8 cellular contexts compared by ENCODE assay signal in the genomic region with DNA sequence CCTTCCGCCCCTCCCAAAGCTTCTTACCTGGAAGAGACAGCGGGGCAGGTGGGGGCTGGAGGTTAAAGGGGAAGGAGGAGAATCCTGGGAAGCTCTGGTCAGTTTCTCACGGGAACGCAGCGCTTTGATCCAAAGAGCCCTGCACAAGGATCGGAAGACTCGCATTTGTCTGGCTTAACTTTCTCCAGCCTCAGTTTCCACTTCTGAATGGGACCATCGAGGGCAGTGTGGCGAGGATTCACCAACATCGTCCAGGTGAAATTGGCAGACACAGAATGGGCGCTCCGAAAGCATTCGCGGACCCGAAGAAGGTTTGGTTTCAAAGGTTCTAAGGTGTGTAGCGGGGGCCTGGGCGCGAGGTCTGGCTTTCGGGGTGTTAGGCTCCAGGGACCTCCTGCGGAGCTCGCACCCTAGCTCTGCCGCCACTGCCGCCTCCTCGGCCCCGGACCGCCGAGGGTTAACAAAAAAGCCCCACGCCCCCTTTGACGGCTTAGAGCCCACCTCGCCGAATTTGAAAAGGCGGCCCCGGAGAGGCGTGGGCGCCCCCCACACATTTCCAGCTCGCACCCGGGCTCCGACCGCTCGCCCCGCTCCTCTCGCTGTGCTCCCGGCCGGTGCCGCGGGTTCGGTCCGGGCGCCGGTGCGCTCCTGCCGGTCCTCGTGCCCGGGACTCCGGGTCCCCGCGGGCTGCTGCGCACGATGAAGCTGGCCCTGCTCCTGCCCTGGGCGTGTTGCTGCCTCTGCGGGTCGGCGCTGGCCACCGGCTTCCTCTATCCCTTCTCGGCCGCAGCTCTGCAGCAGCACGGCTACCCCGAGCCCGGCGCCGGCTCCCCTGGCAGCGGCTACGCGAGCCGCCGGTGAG. TPM values are rescaled to one million over a fixed set of nuclear protein-coding genes. Genes with fewer than 3 reads are reported as not detected.
DNase-seq lines count a peak whose midpoint lies in the region; ATAC-seq and TF ChIP-seq lines count a peak whose summit lies in the region.

Gene COL26A1, plus strand, starts transcription at position 542 of the 862 bp plus-strand sequence. Its CDS starts 158 bp downstream, at position 700.

- H3K9ac ChIP-seq in IMR-90 (ENCODE audit: low read depth, low read length) (no peak within 1 kb of the TSS), skeletal muscle satellite cell (ENCODE audit: low read depth, low read length) (no peak within 1 kb of the TSS)

- no peaks in the 10 kb centered on the region for H3K79me1 ChIP-seq in IMR-90 (ENCODE audit: low read depth in 1 of 2, low read length in 2 of 2)

- no peak within 1 kb of the TSS for H2AK5ac ChIP-seq in IMR-90 (ENCODE audit: low read depth, low read length)

- H3K4me3 ChIP-seq in BE2C (ENCODE audit: low read depth, low read length) (peak within 1 kb of the TSS; percentile 48), IMR-90 (ENCODE audit: insufficient read depth, low read depth, low read length) (peak within 1 kb of the TSS; percentile 33), astrocyte of the spinal cord (ENCODE audit: low read depth, low read length) (peak within 1 kb of the TSS; percentile 18), iPS-18c (ENCODE audit: insufficient read depth, low read depth, low read length) (peak within 1 kb of the TSS; percentile 74), skeletal muscle satellite cell (ENCODE audit: low read length) (peak within 1 kb of the TSS; percentile 58)

- H3K36me3 ChIP-seq in BE2C (no peaks in the 10 kb centered on the region), IMR-90 (ENCODE audit: control insufficient read depth, insufficient read depth, low read length) (no peaks in the 10 kb centered on the region), skeletal muscle satellite cell (ENCODE audit: insufficient read depth, low read length) (no peaks in the 10 kb centered on the region)

- no peak within 1 kb of the TSS for H2BK5ac ChIP-seq in IMR-90 (ENCODE audit: low read depth, low read length, poor library complexity, severe bottlenecking)

- H3K23ac ChIP-seq in IMR-90 (ENCODE audit: low read depth, low read length) = no peak within 1 kb of the TSS

- H4K91ac ChIP-seq in IMR-90 (ENCODE audit: insufficient read depth, low read depth, low read length) = no peak within 1 kb of the TSS

- no peaks in the 10 kb centered on the region for H4K20me1 ChIP-seq in IMR-90 (ENCODE audit: insufficient read depth, low read length)

- H3K14ac ChIP-seq in IMR-90 (replicated peaks; ENCODE audit: low read depth, low read length) = no peak within 1 kb of the TSS

- H3K4me1 ChIP-seq in BE2C (no peaks in the 10 kb centered on the region), IMR-90 (ENCODE audit: control insufficient read depth, insufficient read depth, low read length) (no peaks in the 10 kb centered on the region), skeletal muscle satellite cell (ENCODE audit: control insufficient read depth, insufficient read depth, low read length) (peaks cover 4% of the 10 kb centered on the region)

- no peak within 1 kb of the TSS for H2BK20ac ChIP-seq in IMR-90 (ENCODE audit: low read depth, low read length)

- peak; percentile 45 for DNase-seq in BE2C
- DNase-seq in IMR-90 = no peak
- no peak for DNase-seq in astrocyte of the spinal cord (ENCODE audit: low read depth, low spot score)
- no peak for DNase-seq in activated CD4-positive, CD25-positive, alpha-beta regulatory T cell treated with anti-CD3 and anti-CD28 coated beads, Interleukin-2, amount 50 U/mL, for 72 hours

- no peak within 1 kb of the TSS; the same call in 1 of the 2 replicates for H3K4ac ChIP-seq in IMR-90 (ENCODE audit: low read depth, low read length)

- no TSS peak for BruUV-seq in IMR-90 (replicated peaks; lab: Mats Ljungman, UMichigan)

- 9% methylated on average over 27 of the region's 76 CpGs; no CpG with 5 or more reads in 1 of the 2 experiments for WGBS in IMR-90 (ENCODE audit: extremely low coverage in 2 of 2, insufficient read length in 1 of 2), 2 experiments

- no peak for TF ChIP-seq CTCF in BE2C (IDR thresholded peaks at IDR 0.05; ENCODE audit: low read depth, low read length)
- TF ChIP-seq CTCF in IMR-90 (conservative IDR thresholded peaks at IDR 0.05; ENCODE audit: low read depth, low read length) = no peak
- TF ChIP-seq CTCF in astrocyte of the spinal cord (IDR thresholded peaks at IDR 0.05; ENCODE audit: low read depth, low read length) = no peak

- H3K27me3 ChIP-seq in BE2C (peaks cover 18% of the 10 kb centered on the region), IMR-90 (ENCODE audit: control insufficient read depth, insufficient read depth, low read length) (peaks cover 36% of the 10 kb centered on the region), skeletal muscle satellite cell (ENCODE audit: control insufficient read depth, insufficient read depth, low read length) (peaks cover 22% of the 10 kb centered on the region)

- dilution Hi-C loops in IMR-90 (cut with HindIII; ENCODE audit: low sequenced_read_pairs, unreplicated experiment) = no loop called here

- no peak for TF ChIP-seq POLR2A in IMR-90 (IDR thresholded peaks at IDR 0.05; ENCODE audit: low read depth, low read length)

- TF ChIP-seq RAD21 in IMR-90 (IDR thresholded peaks at IDR 0.05; ENCODE audit: low read length) = no peak

- ATAC-seq in IMR-90 (ENCODE audit: low read depth) (peak; percentile 80), GM21526 (IDR thresholded peaks at IDR 0.05; ENCODE audit: low FRiP score, unreplicated experiment) (no peak), HG02571 (IDR thresholded peaks at IDR 0.05; ENCODE audit: unreplicated experiment) (no peak)

- intact Hi-C loops in IMR-90 (cut with micrococcal nuclease) = loop anchor here (5.0 kb wide), 2 partner anchors 145 to 175 kb away; no protein-coding TSS in a partner anchor

- H2AK9ac ChIP-seq in IMR-90 (replicated peaks; ENCODE audit: low read depth, low read length, poor library complexity) = no peak within 1 kb of the TSS

- POLR2A ChIA-PET in IMR-90 (lab: Charles Lee; ENCODE audit: unreplicated experiment) = no interaction called here

- H2BK15ac ChIP-seq in IMR-90 (ENCODE audit: low read depth, low read length) = no peak within 1 kb of the TSS

- H3K56ac ChIP-seq in IMR-90 (ENCODE audit: extremely low read depth, insufficient read depth, low read length) = no peak within 1 kb of the TSS

- H3K9me3 ChIP-seq in BE2C (no peaks in the 10 kb centered on the region), IMR-90 (ENCODE audit: control insufficient read depth, insufficient read depth, low read length) (peaks cover under 1% of the 10 kb centered on the region; the same call in 1 of the 2 replicates), iPS-18c (ENCODE audit: control insufficient read depth, insufficient read depth, low read length) (no peaks in the 10 kb centered on the region), skeletal muscle satellite cell (replicated peaks; ENCODE audit: low read length) (no peaks in the 10 kb centered on the region)

- no peaks in the 10 kb centered on the region for H3K9me1 ChIP-seq in IMR-90 (ENCODE audit: insufficient read depth, low read length)

- no peak within 1 kb of the TSS for H3K18ac ChIP-seq in IMR-90 (ENCODE audit: low read depth, low read length)

- peak within 1 kb of the TSS; percentile 89 for H2AFZ ChIP-seq in IMR-90 (replicated peaks; ENCODE audit: low read length, poor library complexity)

- H4K8ac ChIP-seq in IMR-90 (ENCODE audit: low read depth in 2 of 2, low read length in 2 of 2) = no peak within 1 kb of the TSS

- CTCF ChIA-PET in IMR-90 (lab: Yijun Ruan, JAX) = no interaction called here

- in situ Hi-C loops in IMR-90 (cut with MboI; ENCODE audit: low sequenced_read_pairs) = loop anchor here (25.0 kb wide), 1 partner anchor 900 kb away; no protein-coding TSS in a partner anchor
- in situ Hi-C loops in astrocyte of the spinal cord (cut with HindIII; ENCODE audit: low sequenced_read_pairs) = no loop called here

- H3K4me2 ChIP-seq in IMR-90 (ENCODE audit: low read depth, low read length) (peak within 1 kb of the TSS; percentile 80), skeletal muscle satellite cell (ENCODE audit: low read length) (peak within 1 kb of the TSS; percentile 78)

- H2BK120ac ChIP-seq in IMR-90 (ENCODE audit: low read depth, low read length) = no peak within 1 kb of the TSS

- H3K27ac ChIP-seq in IMR-90 (ENCODE audit: insufficient read depth, low read length) = no peak within 1 kb of the TSS

- no peak within 1 kb of the TSS for H4K5ac ChIP-seq in IMR-90 (ENCODE audit: low read depth, low read length)

TF ChIP-seq in IMR-90, 13 proteins besides CTCF, POLR2A, EP300 and RAD21 (continues in another document):
- no peak for TF ChIP-seq RCOR1 (IDR thresholded peaks at IDR 0.05; ENCODE audit: insufficient replicate concordance, low read length)
- no peak for TF ChIP-seq MAFK (IDR thresholded peaks at IDR 0.05; ENCODE audit: low read depth, low read length)
- TF ChIP-seq RFX5 (IDR thresholded peaks at IDR 0.05; ENCODE audit: low read depth, low read length) = no peak
- TF ChIP-seq MXI1 (IDR thresholded peaks at IDR 0.05; ENCODE audit: borderline replicate concordance, low read depth, low read length) = no peak
- no peak for TF ChIP-seq SMC3 (IDR thresholded peaks at IDR 0.05; ENCODE audit: low read depth, low read length)
- TF ChIP-seq BHLHE40 (IDR thresholded peaks at IDR 0.05; ENCODE audit: low read depth, low read length) = no peak
- no peak for TF ChIP-seq CEBPB (IDR thresholded peaks at IDR 0.05; ENCODE audit: low read depth, low read length)
- TF ChIP-seq NFE2L2 (IDR thresholded peaks at IDR 0.05; ENCODE audit: low read depth, low read length) = no peak
- no peak for TF ChIP-seq FOS (IDR thresholded peaks at IDR 0.05; ENCODE audit: low read depth, low read length)
- TF ChIP-seq MAZ (IDR thresholded peaks at IDR 0.05; ENCODE audit: borderline replicate concordance, low read depth, low read length) = no peak
- TF ChIP-seq, protein P1, sequence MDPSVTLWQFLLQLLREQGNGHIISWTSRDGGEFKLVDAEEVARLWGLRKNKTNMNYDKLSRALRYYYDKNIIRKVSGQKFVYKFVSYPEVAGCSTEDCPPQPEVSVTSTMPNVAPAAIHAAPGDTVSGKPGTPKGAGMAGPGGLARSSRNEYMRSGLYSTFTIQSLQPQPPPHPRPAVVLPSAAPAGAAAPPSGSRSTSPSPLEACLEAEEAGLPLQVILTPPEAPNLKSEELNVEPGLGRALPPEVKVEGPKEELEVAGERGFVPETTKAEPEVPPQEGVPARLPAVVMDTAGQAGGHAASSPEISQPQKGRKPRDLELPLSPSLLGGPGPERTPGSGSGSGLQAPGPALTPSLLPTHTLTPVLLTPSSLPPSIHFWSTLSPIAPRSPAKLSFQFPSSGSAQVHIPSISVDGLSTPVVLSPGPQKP (IDR thresholded peaks at IDR 0.05; ENCODE audit: borderline replicate concordance, low read depth, low read length) = no peak
- no peak for TF ChIP-seq CHD1 (IDR thresholded peaks at IDR 0.05; ENCODE audit: low read depth, low read length)

RNA-seq across cellular contexts. Expression of gene COL26A1, which starts in this region (rescaled TPM):
- 0.34 TPM for polyA plus RNA-seq in BE2C (2012; ENCODE audit: insufficient read depth, insufficient read length, low read depth)
- not detected in 2 replicates for total RNA-seq in IMR-90 (2012; rRNA removed)
- not detected in 2 replicates for polyA plus RNA-seq in IMR-90 (2012; rRNA removed)
- polyA plus RNA-seq in IMR-90 (2012; cell fraction: cytosol; rRNA removed) = 0.02 TPM in 1 of 2 replicates, not detected in the other
- 0.02 TPM in 1 of 2 replicates, not detected in the other for polyA plus RNA-seq in IMR-90 (2012; cell fraction: nucleus; rRNA removed; ENCODE audit: low replicate concordance)
- total RNA-seq in skeletal muscle satellite cell (2012; rRNA removed) = not detected in 2 replicates

Comparison
In these comparisons a context has a peak if more than half of its experiments do, and no peak if none do; other contexts are left out.
1. Peak in ATAC-seq, H3K4me3 ChIP-seq and H3K4me2 ChIP-seq in IMR-90; RNA of the gene not detected or under 1 TPM.
2. H3K4me3 ChIP-seq: peak in every context shown above with its lines; median percentile 74 in iPS-18c; 58 in skeletal muscle satellite cell; 48 in BE2C; 33 in IMR-90; 18 in astrocyte of the spinal cord.